26 cellular contexts compared by ENCODE assay signal in the genomic region with DNA sequence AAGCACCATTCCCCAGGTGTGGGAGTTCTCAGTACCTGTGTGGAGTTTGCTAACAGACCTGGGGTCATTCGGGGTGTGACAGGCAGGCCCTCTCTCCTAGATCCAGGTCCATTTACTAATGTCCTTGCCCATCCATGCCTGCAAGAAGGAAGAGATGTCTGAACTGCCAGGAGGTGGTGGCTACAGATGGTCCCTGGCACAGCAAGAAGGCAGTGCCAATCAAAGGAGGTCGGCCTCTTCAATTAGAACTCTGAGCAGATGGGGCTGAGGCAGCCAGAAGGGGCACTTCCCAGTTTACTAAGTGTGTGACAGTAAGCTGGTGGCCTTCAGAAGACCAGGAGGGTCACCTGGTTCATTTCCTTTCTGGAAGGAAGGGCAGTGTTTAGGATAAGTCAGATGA.
"Had no signal": no experiment of that assay in that cellular context is flagged by ENCODE, and none has a peak within 500 bp of the region (broad histone marks: within the 10 kb centered on the region; RNA-seq: fewer than 3 reads in every experiment).

No MANE protein-coding gene starts in this region.

- H3K27me3 ChIP-seq: ascending aorta, cardiac muscle cell had no signal

- ATAC-seq: activated CD8-positive, alpha-beta T cell treated with anti-CD3 and anti-CD28 coated beads for 36 hours; activated naive CD8-positive, alpha-beta T cell treated with anti-CD3 and anti-CD28 coated beads, Interleukin-2, amount 50 U/mL, for 24 hours; activated T-cell treated with anti-CD3 and anti-CD28 coated beads, Interleukin-2, amount 50 U/mL, for 4 hours; activated T-cell treated with anti-CD3 and anti-CD28 coated beads, Interleukin-2, amount 50 U/mL, for 72 hours; activated T-helper 17 cell treated with anti-CD3 and anti-CD28 coated beads, Interleukin-2, amount 50 U/mL, for 72 hours had no signal

- H3K36me3 ChIP-seq: ascending aorta, cardiac muscle cell had no signal

- H3K4me3 ChIP-seq: ascending aorta, cardiac muscle cell had no signal

- H3K9me3 ChIP-seq: ascending aorta had no signal

- DNase-seq: activated B cell treated with CpG ODN at 0.5 μM for 24 hours; activated CD4-positive, alpha-beta memory T cell treated with anti-CD3 and anti-CD28 coated beads for 36 hours; activated CD4-positive, alpha-beta T cell treated with anti-CD3 and anti-CD28 coated beads for 4 hours; activated CD4-positive, alpha-beta T cell treated with anti-CD3 and anti-CD28 coated beads, Interleukin-2, amount 10 ng/mL, durations not matched to agents 24 days and 14 days; activated CD4-positive, CD25-positive, alpha-beta regulatory T cell treated with anti-CD3 and anti-CD28 coated beads, Interleukin-2, amount 50 U/mL, for 72 hours; activated CD8-positive, alpha-beta memory T cell treated with anti-CD3 and anti-CD28 coated beads, Interleukin-2, amount 50 U/mL, for 4 hours; activated CD8-positive, alpha-beta T cell treated with anti-CD3 and anti-CD28 coated beads for 36 hours; activated effector memory CD4-positive, alpha-beta T cell treated with anti-CD3 and anti-CD28 coated beads, Interleukin-2, amount 50 U/mL, for 16 hours; activated gamma-delta T cell treated with Interleukin-2 at 50 U/mL for 16 hours; activated naive CD4-positive, alpha-beta T cell; activated naive CD4-positive, alpha-beta T cell treated with anti-CD3 and anti-CD28 coated beads for 36 hours; activated naive CD8-positive, alpha-beta T cell treated with anti-CD3 and anti-CD28 coated beads, Interleukin-2, amount 10 ng/mL, durations not matched to agents 7 days and 5 days; activated naive CD8-positive, alpha-beta T cell treated with anti-CD3 and anti-CD28 coated beads, Interleukin-2, amount 50 U/mL, for 24 hours; activated T-cell treated with anti-CD3 and anti-CD28 coated beads for 4 hours; activated T-cell treated with anti-CD3 and anti-CD28 coated beads, Interleukin-2, amount 50 U/mL, for 1 hour; activated T-cell treated with anti-CD3 and anti-CD28 coated beads, Interleukin-2, amount 50 U/mL, for 4 hours; activated T-cell treated with anti-CD3 and anti-CD28 coated beads, Interleukin-2, amount 50 U/mL, for 72 hours; amygdala; anterior cingulate cortex; caudate nucleus; T-helper 1 cell; T-helper 9 cell had no signal

- H3K27ac ChIP-seq: ascending aorta, VCaP had no signal
